Comparison of ENCODE assay signal across 1 cellular context in the genomic region with DNA sequence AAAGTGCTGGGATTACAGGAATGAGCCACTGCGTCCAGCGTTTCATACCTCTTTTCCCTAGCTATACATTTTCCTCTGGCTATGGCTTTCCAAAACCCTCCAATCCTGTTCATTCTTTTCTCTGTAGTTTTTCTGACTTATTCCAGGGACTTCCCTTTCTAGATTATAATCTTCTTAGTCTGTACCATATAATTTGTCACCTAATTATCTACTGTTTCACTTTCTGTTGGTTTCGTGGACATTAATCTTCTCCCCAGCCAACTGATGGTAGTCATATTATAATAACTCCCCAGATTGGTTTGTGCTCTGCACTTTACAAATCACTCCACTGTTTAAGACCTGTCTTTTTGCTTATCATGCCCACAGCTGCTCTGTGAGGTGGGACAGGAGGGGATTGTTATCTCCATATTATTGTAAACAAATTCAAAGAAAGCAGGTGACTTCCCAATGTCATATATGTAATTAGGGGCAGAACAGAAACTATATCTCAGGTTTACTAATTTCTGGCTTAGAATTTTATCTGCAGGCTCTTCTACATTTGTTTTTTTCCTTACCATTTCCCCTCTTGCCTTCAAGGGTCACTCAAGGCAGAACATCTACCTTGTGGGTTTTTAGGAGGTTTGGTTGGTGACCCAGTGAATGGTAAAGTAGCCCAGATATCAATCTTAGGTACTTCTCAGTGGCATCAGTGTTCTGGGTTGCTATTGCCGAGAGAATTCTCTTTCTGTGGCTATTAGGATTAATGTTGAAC.
TF ChIP-seq lines count a peak whose summit lies in the region.

No MANE protein-coding gene starts in this region.

TF ChIP-seq in GM12878, 131 proteins besides CTCF, POLR2A, EP300 and RAD21 (continues in another document):
- peak; percentile 84; the same call in 1 of the 2 replicates for TF ChIP-seq ZNF217 (IDR thresholded peaks at IDR 0.05)
- TF ChIP-seq GABPA (IDR thresholded peaks at IDR 0.05; ENCODE audit: low read depth): no peak
- TF ChIP-seq BRCA1 (IDR thresholded peaks at IDR 0.05; ENCODE audit: low read depth, low read length): no peak
- peak; percentile 42; the same call in 1 of the 2 replicates for TF ChIP-seq NKRF (conservative IDR thresholded peaks at IDR 0.05)
- no peak for TF ChIP-seq TCF12 (IDR thresholded peaks at IDR 0.05; ENCODE audit: low read depth, low read length)
- TF ChIP-seq NFXL1 (IDR thresholded peaks at IDR 0.05; ENCODE audit: borderline replicate concordance): no peak
- no peak for TF ChIP-seq SRF (IDR thresholded peaks at IDR 0.05; ENCODE audit: low read depth in 2 of 2, low read length in 2 of 2)
- TF ChIP-seq CHD4 (IDR thresholded peaks at IDR 0.05): no peak
- no peak for TF ChIP-seq POLR2AphosphoS5 (IDR thresholded peaks at IDR 0.05; ENCODE audit: low read length)
- TF ChIP-seq CBFB (IDR thresholded peaks at IDR 0.05; ENCODE audit: low read depth): no peak
- no peak for TF ChIP-seq GATAD2B (conservative IDR thresholded peaks at IDR 0.05; ENCODE audit: low read depth)
- peak; percentile 80 for TF ChIP-seq NBN (IDR thresholded peaks at IDR 0.05)
- TF ChIP-seq POLR2AphosphoS2 (IDR thresholded peaks at IDR 0.05; ENCODE audit: low read depth, low read length): no peak
- no peak for TF ChIP-seq HDAC2 (IDR thresholded peaks at IDR 0.05)
- no peak for TF ChIP-seq TBL1XR1 (IDR thresholded peaks at IDR 0.05; ENCODE audit: low read depth, low read length)
- TF ChIP-seq CREM (IDR thresholded peaks at IDR 0.05; ENCODE audit: low read depth): no peak
- no peak for TF ChIP-seq TCF7 (IDR thresholded peaks at IDR 0.05; ENCODE audit: borderline replicate concordance)
- no peak for TF ChIP-seq CUX1 (IDR thresholded peaks at IDR 0.05; ENCODE audit: insufficient replicate concordance, low read depth, low read length)
- TF ChIP-seq, protein P1, sequence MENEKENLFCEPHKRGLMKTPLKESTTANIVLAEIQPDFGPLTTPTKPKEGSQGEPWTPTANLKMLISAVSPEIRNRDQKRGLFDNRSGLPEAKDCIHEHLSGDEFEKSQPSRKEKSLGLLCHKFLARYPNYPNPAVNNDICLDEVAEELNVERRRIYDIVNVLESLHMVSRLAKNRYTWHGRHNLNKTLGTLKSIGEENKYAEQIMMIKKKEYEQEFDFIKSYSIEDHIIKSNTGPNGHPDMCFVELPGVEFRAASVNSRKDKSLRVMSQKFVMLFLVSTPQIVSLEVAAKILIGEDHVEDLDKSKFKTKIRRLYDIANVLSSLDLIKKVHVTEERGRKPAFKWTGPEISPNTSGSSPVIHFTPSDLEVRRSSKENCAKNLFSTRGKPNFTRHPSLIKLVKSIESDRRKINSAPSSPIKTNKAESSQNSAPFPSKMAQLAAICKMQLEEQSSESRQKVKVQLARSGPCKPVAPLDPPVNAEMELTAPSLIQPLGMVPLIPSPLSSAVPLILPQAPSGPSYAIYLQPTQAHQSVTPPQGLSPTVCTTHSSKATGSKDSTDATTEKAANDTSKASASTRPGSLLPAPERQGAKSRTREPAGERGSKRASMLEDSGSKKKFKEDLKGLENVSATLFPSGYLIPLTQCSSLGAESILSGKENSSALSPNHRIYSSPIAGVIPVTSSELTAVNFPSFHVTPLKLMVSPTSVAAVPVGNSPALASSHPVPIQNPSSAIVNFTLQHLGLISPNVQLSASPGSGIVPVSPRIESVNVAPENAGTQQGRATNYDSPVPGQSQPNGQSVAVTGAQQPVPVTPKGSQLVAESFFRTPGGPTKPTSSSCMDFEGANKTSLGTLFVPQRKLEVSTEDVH (IDR thresholded peaks at IDR 0.05; ENCODE audit: low read depth, partially characterized antibody): peak; percentile 32
- TF ChIP-seq NR2F1 (conservative IDR thresholded peaks at IDR 0.05): no peak
- TF ChIP-seq SIX5 (IDR thresholded peaks at IDR 0.05; ENCODE audit: low read depth, low read length, severe bottlenecking): no peak
- TF ChIP-seq KDM1A (IDR thresholded peaks at IDR 0.05; ENCODE audit: borderline replicate concordance): no peak
- TF ChIP-seq IRF4 (IDR thresholded peaks at IDR 0.05; ENCODE audit: low read depth, low read length): no peak
- TF ChIP-seq MTA3 (IDR thresholded peaks at IDR 0.05; ENCODE audit: borderline replicate concordance, low read length): no peak
- 0 out of 2 replicates have a peak, but pooled peaks have one; percentile 37 for TF ChIP-seq ZNF24 (IDR thresholded peaks at IDR 0.05)
- TF ChIP-seq, protein P2, sequence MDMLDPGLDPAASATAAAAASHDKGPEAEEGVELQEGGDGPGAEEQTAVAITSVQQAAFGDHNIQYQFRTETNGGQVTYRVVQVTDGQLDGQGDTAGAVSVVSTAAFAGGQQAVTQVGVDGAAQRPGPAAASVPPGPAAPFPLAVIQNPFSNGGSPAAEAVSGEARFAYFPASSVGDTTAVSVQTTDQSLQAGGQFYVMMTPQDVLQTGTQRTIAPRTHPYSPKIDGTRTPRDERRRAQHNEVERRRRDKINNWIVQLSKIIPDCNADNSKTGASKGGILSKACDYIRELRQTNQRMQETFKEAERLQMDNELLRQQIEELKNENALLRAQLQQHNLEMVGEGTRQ (IDR thresholded peaks at IDR 0.05; ENCODE audit: borderline replicate concordance, low read depth, low read length): no peak
- TF ChIP-seq MEF2A (IDR thresholded peaks at IDR 0.05; ENCODE audit: insufficient read depth, low read depth, low read length): no peak
- no peak for TF ChIP-seq IRF3 (IDR thresholded peaks at IDR 0.05)
- TF ChIP-seq CBX3 (IDR thresholded peaks at IDR 0.05; ENCODE audit: borderline replicate concordance, low read depth): no peak
- TF ChIP-seq RELA (IDR thresholded peaks at IDR 0.05; ENCODE audit: borderline replicate concordance, partially characterized antibody): no peak
- no peak for TF ChIP-seq RBBP5 (conservative IDR thresholded peaks at IDR 0.05)
- peak; percentile 73; the same call in 1 of the 2 replicates for TF ChIP-seq BCL11A (IDR thresholded peaks at IDR 0.05; ENCODE audit: low read depth, low read length)
- TF ChIP-seq MYC (IDR thresholded peaks at IDR 0.05; ENCODE audit: insufficient read depth, insufficient read length, insufficient replicate concordance, low read length, severe bottlenecking): no peak
- peak; percentile 80 for TF ChIP-seq RELB (IDR thresholded peaks at IDR 0.05; ENCODE audit: low read depth)
- TF ChIP-seq RCOR1 (conservative IDR thresholded peaks at IDR 0.05; ENCODE audit: low read depth, low read length): no peak
- TF ChIP-seq LARP7 (IDR thresholded peaks at IDR 0.05): no peak
- TF ChIP-seq, protein P3, sequence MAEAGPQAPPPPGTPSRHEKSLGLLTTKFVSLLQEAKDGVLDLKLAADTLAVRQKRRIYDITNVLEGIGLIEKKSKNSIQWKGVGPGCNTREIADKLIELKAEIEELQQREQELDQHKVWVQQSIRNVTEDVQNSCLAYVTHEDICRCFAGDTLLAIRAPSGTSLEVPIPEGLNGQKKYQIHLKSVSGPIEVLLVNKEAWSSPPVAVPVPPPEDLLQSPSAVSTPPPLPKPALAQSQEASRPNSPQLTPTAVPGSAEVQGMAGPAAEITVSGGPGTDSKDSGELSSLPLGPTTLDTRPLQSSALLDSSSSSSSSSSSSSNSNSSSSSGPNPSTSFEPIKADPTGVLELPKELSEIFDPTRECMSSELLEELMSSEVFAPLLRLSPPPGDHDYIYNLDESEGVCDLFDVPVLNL (IDR thresholded peaks at IDR 0.05; ENCODE audit: low read depth, low read length): no peak
- TF ChIP-seq MTA2 (IDR thresholded peaks at IDR 0.05; ENCODE audit: low read depth): peak; percentile 97
- TF ChIP-seq RB1 (IDR thresholded peaks at IDR 0.05; ENCODE audit: borderline replicate concordance): no peak
- no peak for TF ChIP-seq CEBPZ (IDR thresholded peaks at IDR 0.05; ENCODE audit: low read depth, low read length)
- TF ChIP-seq RFX5 (IDR thresholded peaks at IDR 0.05; ENCODE audit: low read depth, low read length): no peak
- peak; percentile 75 for TF ChIP-seq IKZF1 (conservative IDR thresholded peaks at IDR 0.05)
- TF ChIP-seq POU2F2 (IDR thresholded peaks at IDR 0.05; ENCODE audit: borderline replicate concordance, low read depth, low read length): peak; percentile 60; the same call in 1 of the 3 replicates
- no peak for TF ChIP-seq TCF3 (IDR thresholded peaks at IDR 0.05; ENCODE audit: borderline replicate concordance, insufficient read depth, low read depth, low read length)
